ENCODE assay signal across 8 cellular contexts in the genomic region with DNA sequence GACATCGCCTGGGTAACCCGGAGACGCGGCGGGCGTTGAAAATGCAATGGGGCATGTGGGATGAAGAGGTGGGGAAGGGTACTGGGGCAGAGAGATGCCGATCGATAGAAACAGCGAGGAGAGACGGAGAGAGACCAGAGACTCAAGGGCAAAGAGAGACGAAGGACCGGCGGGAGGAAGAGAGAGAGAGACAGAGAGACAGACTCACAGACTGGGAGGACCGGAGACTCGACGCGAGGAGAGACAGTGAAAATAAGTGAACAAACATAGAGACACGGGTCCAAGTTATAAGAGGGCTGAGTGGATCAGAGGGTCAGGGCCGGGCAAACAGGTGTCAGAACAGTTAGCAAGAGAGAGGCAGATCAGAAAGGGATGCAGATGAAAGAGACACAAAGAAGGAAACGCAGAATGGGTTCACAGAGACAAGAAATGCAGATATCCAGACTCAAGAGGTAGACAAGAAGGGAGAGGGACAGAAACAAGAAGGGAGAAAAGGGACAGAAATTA. TPM values are rescaled to one million over a fixed set of nuclear protein-coding genes. Genes with fewer than 3 reads are reported as not detected.
DNase-seq lines count a peak whose midpoint lies in the region; ATAC-seq and TF ChIP-seq lines count a peak whose summit lies in the region.

No MANE protein-coding gene starts in this region.

- peak overlapping the region; percentile 100 for H3K27ac Mint-ChIP-seq in T-cell

- peaks cover 35 to 40% (median 37%) of the 10 kb centered on the region in 3 donors for H3K4me1 Mint-ChIP-seq in T-cell

- CTCF ChIA-PET in T-cell (lab: Charles Lee), result no interaction called here

- POLR2A ChIA-PET in T-cell (lab: Charles Lee), result no interaction called here

- peak overlapping the region; percentile 93 to 97 (median 97) for H3K4me3 Mint-ChIP-seq in T-cell

- H3K36me3 Mint-ChIP-seq in T-cell, result peaks cover 3% of the 10 kb centered on the region

- peak overlapping the region; percentile 77 for H3K4me3 ChIP-seq in GM12865 (ENCODE audit: low read depth, low read length)
- H3K4me3 ChIP-seq in fibroblast of mammary gland (ENCODE audit: control insufficient read depth, low read depth, low read length), result peak overlapping the region; percentile 92
- peak overlapping the region; percentile 85 for H3K4me3 ChIP-seq in retinal pigment epithelial cell (ENCODE audit: low read length)

- DNase-seq in GM12865 (ENCODE audit: low read depth) (no peak), T-cell (no peak), fibroblast of mammary gland (ENCODE audit: low read depth) (no peak), retinal pigment epithelial cell (ENCODE audit: low read depth) (no peak)
- no peak for DNase-seq in stimulated activated CD4-positive, alpha-beta T cell treated with anti-CD3 and anti-CD28 coated beads, Interleukin-12 subunit alpha, Interleukin-12 subunit beta, amount 100 ng/mL, for 4 hours
- no peak for DNase-seq in stimulated activated naive CD4-positive, alpha-beta T cell (lab: John Stamatoyannopoulos, UW)

- no peaks in the 10 kb centered on the region for H3K27me3 Mint-ChIP-seq in T-cell

- TF ChIP-seq CTCF in GM12865 (IDR thresholded peaks at IDR 0.05; ENCODE audit: insufficient read depth, low read depth, low read length, missing control alignments) (no peak), fibroblast of mammary gland (conservative IDR thresholded peaks at IDR 0.05; ENCODE audit: control insufficient read depth, insufficient read depth, low read depth, low read length) (no peak), retinal pigment epithelial cell (conservative IDR thresholded peaks at IDR 0.05; ENCODE audit: low read depth, low read length) (no peak)

- ATAC-seq in T-cell (replicated peaks in 1 of 4), result no peak
- ATAC-seq in HG02571 (IDR thresholded peaks at IDR 0.05; ENCODE audit: unreplicated experiment), result no peak
- no peak for ATAC-seq in HG03097 (IDR thresholded peaks at IDR 0.05; ENCODE audit: low FRiP score, unreplicated experiment)

- H3K9me3 Mint-ChIP-seq in T-cell, result no peaks in the 10 kb centered on the region

RNA-seq across cellular contexts. Expression of a gene that starts 0.6 kb away (rescaled TPM):
- total RNA-seq in T-cell, result 10 to 100 TPM; 37.0 to 59.3 (median 47.2) TPM

RNA-seq across cellular contexts. Expression of a gene that starts 15.3 kb away (rescaled TPM):
- 10 to 100 TPM; 35.6 to 53.5 (median 48.6) TPM for total RNA-seq in T-cell

RNA-seq across cellular contexts. Expression of a gene that starts 18.8 kb away (rescaled TPM):
- 10 to 100 TPM; 61.5 to 82.9 (median 79.3) TPM for total RNA-seq in T-cell

RNA-seq across cellular contexts. Expression of a gene that starts 29.8 kb away (rescaled TPM):
- 100 to 1,000 TPM; 374 to 574 (median 403) TPM for total RNA-seq in T-cell

RNA-seq across cellular contexts. Expression of a gene that starts 54.1 kb away (rescaled TPM):
- total RNA-seq in T-cell, result 10 to 100 TPM in 4 of 5 donors, 1 to 10 TPM in 1; 8.3 to 27.8 (median 24.5) TPM
